Comparison of ENCODE assay signal across 9 cellular contexts in the genomic region with DNA sequence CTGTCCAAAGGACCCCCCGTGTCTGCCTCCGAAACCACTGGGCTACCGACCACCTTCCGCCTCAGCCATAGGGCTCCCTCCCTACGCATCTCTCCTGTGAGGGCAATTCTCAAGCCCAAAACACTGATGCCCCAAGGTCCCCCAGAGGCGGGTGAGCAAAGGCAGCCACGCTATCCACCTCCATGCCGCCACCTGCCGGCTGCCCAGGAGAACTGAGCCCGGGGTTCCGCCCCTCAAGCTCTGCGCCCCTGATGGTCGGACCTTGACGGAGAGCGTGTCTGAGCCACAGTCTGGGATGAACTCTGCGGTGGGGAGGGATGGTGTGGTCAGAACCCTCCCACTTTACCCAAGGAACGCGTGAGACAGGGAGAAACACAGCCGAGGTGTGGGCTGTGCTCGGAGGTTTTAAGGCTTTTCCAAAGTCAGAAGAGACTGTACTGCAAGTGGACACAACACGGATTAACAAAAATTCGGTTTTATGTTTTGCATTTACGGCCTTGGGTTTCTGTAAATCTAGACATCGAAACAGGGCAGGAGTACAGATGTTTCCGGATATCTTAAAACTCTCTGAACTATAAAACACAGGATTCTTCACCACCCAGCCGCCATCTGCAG.
DNase-seq lines count a peak whose midpoint lies in the region; ATAC-seq, FAIRE-seq and TF ChIP-seq lines count a peak whose summit lies in the region.
"Had no signal": no experiment of that assay in that cellular context is flagged by ENCODE, and none has a peak within 500 bp of the region (broad histone marks: within the 10 kb centered on the region; RNA-seq: fewer than 3 reads in every experiment).

No MANE protein-coding gene starts in this region.

- no peak for TF ChIP-seq EP300 in H1 (IDR thresholded peaks at IDR 0.05; ENCODE audit: borderline replicate concordance in 1 of 2, low read depth in 2 of 2, low read length in 2 of 2)

- no peak overlapping the region; the same call in 1 of the 2 replicates for H3K4me2 ChIP-seq in MM.1S (ENCODE audit: low read depth, low read length)
- no peak overlapping the region; a peak in 1 of 4 replicates for H3K4me2 ChIP-seq in H1 (ENCODE audit: insufficient read depth in 1 of 2, low read depth in 2 of 2, low read length in 2 of 2)
- H3K4me2 ChIP-seq in neuronal stem cell (ENCODE audit: insufficient read depth, low read length, poor library complexity, severe bottlenecking), result no peak overlapping the region

- H3K27ac ChIP-seq in MM.1S (ENCODE audit: low read length) (peak overlapping the region; percentile 19; the same call in 1 of the 2 replicates), H1 (ENCODE audit: low read depth, low read length) (no peak overlapping the region), neuronal stem cell (replicated peaks; ENCODE audit: low read length) (no peak overlapping the region)

- H3K27me3 ChIP-seq in MM.1S (replicated peaks; ENCODE audit: insufficient read depth, low read length), result no peaks in the 10 kb centered on the region
- no peaks in the 10 kb centered on the region for H3K27me3 ChIP-seq in H1 (replicated peaks in 1 of 4; ENCODE audit: control insufficient read depth in 3 of 4, extremely low read depth in 1 of 4, insufficient read depth in 3 of 4, low read length in 3 of 4)
- no peaks in the 10 kb centered on the region for H3K27me3 ChIP-seq in neuronal stem cell (ENCODE audit: control insufficient read depth in 3 of 3, insufficient read depth in 3 of 3, low read depth in 1 of 3, low read length in 3 of 3)

- DNase-seq in GM10248 (ENCODE audit: extremely low spot score) (no peak), MM.1S (peak; percentile 36), H1 (ENCODE audit: low read depth in 1 of 2, low spot score in 2 of 2) (peak; percentile 43 to 90), neuronal stem cell (ENCODE audit: low spot score) (peak; percentile 27), DMS53 (lab: John Stamatoyannopoulos, UW) (no peak), GM12891 (ENCODE audit: insufficient read length, low spot score) (no peak)
- no peak for DNase-seq in activated CD4-positive, CD25-positive, alpha-beta regulatory T cell (lab: John Stamatoyannopoulos, UW)
- DNase-seq: SIG-M5 had no signal

- FAIRE-seq in H1 (lab: Jason Lieb, UNC) (peak; percentile 76), GM12891 (lab: Jason Lieb, UNC) (no peak)

- H3K9ac ChIP-seq in MM.1S (ENCODE audit: low read length) (no peak overlapping the region), H1 (replicated peaks in 1 of 4; ENCODE audit: extremely low read depth in 1 of 4, low read depth in 3 of 4, low read length in 3 of 4) (no peak overlapping the region), neuronal stem cell (ENCODE audit: low read depth, low read length, poor library complexity) (no peak overlapping the region)

- POLR2A ChIA-PET in GM10248 (lab: Yijun Ruan, JAX) (no interaction called here), H1 (lab: Charles Lee; ENCODE audit: partially characterized antibody) (no interaction called here)

- H2BK20ac ChIP-seq in H1 (ENCODE audit: low read length), result no peak overlapping the region

- H2BK5ac ChIP-seq in H1 (ENCODE audit: low read depth, low read length) (no peak overlapping the region), neuronal stem cell (ENCODE audit: low read length) (no peak overlapping the region)

- H3K56ac ChIP-seq in H1 (replicated peaks; ENCODE audit: insufficient read length, low read depth, low read length), result no peak overlapping the region

- H3F3A ChIP-seq in MM.1S (ENCODE audit: insufficient read depth, low read length), result peaks cover 4% of the 10 kb centered on the region

- no peak for ATAC-seq in HG02970 (IDR thresholded peaks at IDR 0.05; ENCODE audit: low FRiP score, unreplicated experiment)

- no peak overlapping the region for H2AFZ ChIP-seq in MM.1S (ENCODE audit: low read length)
- no peak overlapping the region for H2AFZ ChIP-seq in H1 (ENCODE audit: low read length)
- H2AFZ ChIP-seq in neuronal stem cell (ENCODE audit: low read length), result no peak overlapping the region

- H4K91ac ChIP-seq in H1 (replicated peaks; ENCODE audit: insufficient read length, low read length), result no peak overlapping the region
- no peak overlapping the region for H4K91ac ChIP-seq in neuronal stem cell (ENCODE audit: low read depth, low read length, poor library complexity)

- no peaks in the 10 kb centered on the region for H3K23me2 ChIP-seq in H1 (ENCODE audit: low read depth, low read length)

- peak; percentile 29 for TF ChIP-seq CTCF in GM10248 (IDR thresholded peaks at IDR 0.05; ENCODE audit: control extremely low read depth, extremely low read depth, low read depth, missing control alignments)
- TF ChIP-seq CTCF in MM.1S (IDR thresholded peaks at IDR 0.05; ENCODE audit: low read length), result peak; percentile 65
- TF ChIP-seq CTCF in H1 (IDR thresholded peaks at IDR 0.05; ENCODE audit: control extremely low read depth in 1 of 3, insufficient read depth in 1 of 3, low read depth in 1 of 3, low read length in 3 of 3), result peak; percentile 92 to 99 (median 97)

- H3K36me3 ChIP-seq in MM.1S (replicated peaks; ENCODE audit: insufficient read depth, low read length) (no peaks in the 10 kb centered on the region), H1 (ENCODE audit: control insufficient read depth in 2 of 4, insufficient read depth in 4 of 4, low read length in 3 of 4) (peaks cover 0 to 8% (median 2%) of the 10 kb centered on the region in 4 experiments; a peak in 3 of 8 replicates), neuronal stem cell (replicated peaks in 1 of 2; ENCODE audit: control insufficient read depth in 2 of 2, insufficient read depth in 2 of 2, low read length in 2 of 2) (peaks cover 32 to 64% of the 10 kb centered on the region in 2 donors)

- no peak overlapping the region for H3K4me3 ChIP-seq in MM.1S (ENCODE audit: low read length)
- no peak overlapping the region for H3K4me3 ChIP-seq in H1 (ENCODE audit: extremely low read depth in 1 of 4, insufficient read depth in 2 of 4, low read depth in 3 of 4, low read length in 4 of 4)
- H3K4me3 ChIP-seq in neuronal stem cell (ENCODE audit: low read length in 2 of 2), result no peak overlapping the region

- 40% methylated on average over 26 of the region's 26 CpGs; no CpG with 5 or more reads in 1 of the 2 experiments for WGBS in H1 (ENCODE audit: extremely low coverage in 1 of 2, insufficient coverage in 1 of 2, insufficient read length in 1 of 2, insufficient replicate concordance in 2 of 2, low coverage in 1 of 2, low lambda C conversion rate in 2 of 2, missing lambda C conversion rate in 1 of 2), 2 experiments
- no CpG with 5 or more reads among the region's 26 CpGs for WGBS in neuronal stem cell (ENCODE audit: extremely low coverage in 2 of 2, insufficient read length in 2 of 2, insufficient replicate concordance in 1 of 2), 2 donors

- H2BK15ac ChIP-seq in H1 (ENCODE audit: low read length) (no peak overlapping the region), neuronal stem cell (ENCODE audit: low read length) (no peak overlapping the region)

- H3K79me2 ChIP-seq in MM.1S (ENCODE audit: low read length) (no peaks in the 10 kb centered on the region), H1 (ENCODE audit: control insufficient read depth in 1 of 2, insufficient read depth in 2 of 2, low read length in 2 of 2) (no peaks in the 10 kb centered on the region)

- no peaks in the 10 kb centered on the region for H4K20me1 ChIP-seq in MM.1S (ENCODE audit: insufficient read depth, low read length)
- no peaks in the 10 kb centered on the region for H4K20me1 ChIP-seq in H1 (replicated peaks in 1 of 2; ENCODE audit: control insufficient read depth in 1 of 2, insufficient read depth in 2 of 2, low read length in 2 of 2)

- H2BK12ac ChIP-seq in H1 (ENCODE audit: low read depth, low read length) (no peak overlapping the region), neuronal stem cell (ENCODE audit: low read length) (no peak overlapping the region)

- H3K18ac ChIP-seq in H1 (ENCODE audit: extremely low read depth, low read length), result no peak overlapping the region
- no peak overlapping the region for H3K18ac ChIP-seq in neuronal stem cell (ENCODE audit: low read length)

- H4K5ac ChIP-seq in H1 (ENCODE audit: insufficient read length, low read depth, low read length), result no peak overlapping the region

- peak; percentile 56 to 65 for TF ChIP-seq RAD21 in H1 (IDR thresholded peaks at IDR 0.05 in 1 of 2, conservative IDR thresholded peaks at IDR 0.05 in 1 of 2; ENCODE audit: low read depth in 2 of 2, low read length in 2 of 2)

- no peak overlapping the region for H4K8ac ChIP-seq in H1 (ENCODE audit: extremely low read depth, insufficient read depth, low read length)
- H4K8ac ChIP-seq in neuronal stem cell (ENCODE audit: low read depth, low read length), result no peak overlapping the region

- H3K9me3 ChIP-seq in MM.1S (replicated peaks; ENCODE audit: insufficient read depth, low read length), result no peaks in the 10 kb centered on the region
- no peaks in the 10 kb centered on the region for H3K9me3 ChIP-seq in H1 (ENCODE audit: insufficient read depth in 2 of 2, low read depth in 1 of 2, low read length in 1 of 2)
- H3K9me3 ChIP-seq in neuronal stem cell (replicated peaks in 1 of 2; ENCODE audit: control insufficient read depth in 2 of 2, insufficient read depth in 1 of 2, low read depth in 1 of 2, low read length in 2 of 2), result peaks cover 0 to 7% of the 10 kb centered on the region in 2 donors

- peaks cover 2% of the 10 kb centered on the region for H3K79me1 ChIP-seq in H1 (ENCODE audit: low read depth, low read length)
- peaks cover 28% of the 10 kb centered on the region for H3K79me1 ChIP-seq in neuronal stem cell (ENCODE audit: low read depth, low read length)

- no peak overlapping the region for H2BK120ac ChIP-seq in H1 (replicated peaks; ENCODE audit: low read depth, low read length)
- H2BK120ac ChIP-seq in neuronal stem cell (ENCODE audit: low read depth, low read length), result no peak overlapping the region

- TF ChIP-seq POLR2A in H1 (IDR thresholded peaks at IDR 0.05; ENCODE audit: control extremely low read depth in 1 of 2, low read depth in 2 of 2, low read length in 2 of 2), result no peak
- TF ChIP-seq POLR2A in GM12891 (IDR thresholded peaks at IDR 0.05; ENCODE audit: low read depth, low read length), result no peak

- no peaks in the 10 kb centered on the region for H3K9me2 ChIP-seq in MM.1S (replicated peaks; ENCODE audit: insufficient read depth, low read length)

- CTCF ChIA-PET in GM10248 (lab: Yijun Ruan, JAX) (no interaction called here), H1 (lab: Charles Lee; ENCODE audit: partially characterized antibody) (interaction anchor here (0.5 to 2.0 kb wide), 13 partner anchors 8 to 424 kb away, joined by 3 to 13 read pairs (median 4); no protein-coding TSS in a partner anchor)

- H2AK5ac ChIP-seq in H1 (ENCODE audit: low read depth, low read length) (no peak overlapping the region), neuronal stem cell (ENCODE audit: low read depth, low read length) (no peak overlapping the region)

- H3K4me1 ChIP-seq in MM.1S (ENCODE audit: low read length), result peaks cover 11% of the 10 kb centered on the region
- peaks cover 0 to 3% (median 0%) of the 10 kb centered on the region in 4 experiments; a peak in 4 of 7 replicates for H3K4me1 ChIP-seq in H1 (replicated peaks in 1 of 4; ENCODE audit: control insufficient read depth in 3 of 4, insufficient read depth in 4 of 4, low read length in 3 of 4)
- peaks cover 0 to 5% of the 10 kb centered on the region in 2 donors for H3K4me1 ChIP-seq in neuronal stem cell (ENCODE audit: control insufficient read depth in 2 of 2, insufficient read depth in 1 of 2, low read depth in 1 of 2, low read length in 2 of 2)

- H3K4ac ChIP-seq in H1 (replicated peaks; ENCODE audit: insufficient read length, low read depth, low read length), result no peak overlapping the region
- H3K4ac ChIP-seq in neuronal stem cell (ENCODE audit: low read length), result no peak overlapping the region

- H3K23ac ChIP-seq in H1 (ENCODE audit: insufficient read length) (no peak overlapping the region), neuronal stem cell (ENCODE audit: low read depth, low read length, poor library complexity) (no peak overlapping the region)

- H3K14ac ChIP-seq in H1 (ENCODE audit: insufficient read length), result no peak overlapping the region
- no peak overlapping the region for H3K14ac ChIP-seq in neuronal stem cell (ENCODE audit: low read length)

Comparison
In these comparisons a context has a peak if more than half of its experiments do, and no peak if none do; other contexts are left out.
1. DNase-seq: peak in MM.1S (single experiment), H1 (2 of 2) and neuronal stem cell (single experiment); none in GM10248 (single experiment), DMS53 (single experiment), activated CD4-positive, CD25-positive, alpha-beta regulatory T cell (0 of 4) and GM12891 (single experiment).
2. CTCF ChIP-seq: peak in every context shown above with its lines; median percentile 97 in H1; 65 in MM.1S; 29 in GM10248.